ENCODE assay signal across 15 cellular contexts in the genomic region with DNA sequence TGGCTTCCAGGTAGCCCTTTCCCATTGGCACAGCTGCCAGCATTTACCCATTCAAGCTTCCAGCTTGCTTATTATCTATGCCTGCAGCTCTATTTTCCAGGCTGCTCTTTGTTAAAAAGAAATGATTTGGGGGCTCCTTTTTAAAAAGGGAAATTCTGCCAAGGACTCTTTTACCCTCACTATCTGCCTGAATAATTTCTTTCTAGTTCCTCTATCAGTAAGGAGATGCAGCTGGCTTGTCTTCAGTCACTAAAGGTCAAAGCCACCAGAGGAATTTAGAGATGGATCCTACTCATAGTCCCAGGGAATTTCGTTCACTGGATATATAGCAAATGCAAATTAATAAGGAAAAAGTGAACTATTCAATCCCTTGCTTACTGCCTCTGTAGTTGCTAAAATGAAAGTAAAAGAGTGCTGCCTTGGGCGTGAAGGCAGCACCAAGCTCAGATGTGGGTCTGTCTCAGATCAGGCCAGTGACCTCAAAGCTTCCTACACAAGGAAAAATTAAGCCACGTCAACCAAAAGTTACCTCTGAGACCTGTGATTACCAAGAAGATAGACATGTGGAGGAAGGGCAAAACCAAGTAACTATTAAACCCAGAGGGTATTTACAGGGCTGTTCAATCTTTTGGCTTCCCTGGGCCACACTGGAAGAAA. TPM values are rescaled to one million over a fixed set of nuclear protein-coding genes. Genes with fewer than 3 reads are reported as not detected.
DNase-seq lines count a peak whose midpoint lies in the region; ATAC-seq and TF ChIP-seq lines count a peak whose summit lies in the region.
"Had no signal": no experiment of that assay in that cellular context is flagged by ENCODE, and none has a peak within 500 bp of the region (broad histone marks: within the 10 kb centered on the region; RNA-seq: fewer than 3 reads in every experiment).

No MANE protein-coding gene starts in this region.

- H3K4me1 Mint-ChIP-seq in activated naive CD8-positive, alpha-beta T cell treated with anti-CD3 and anti-CD28 coated beads, Interleukin-2, amount 10 ng/mL, durations not matched to agents 7 days and 5 days, result peaks cover 10% of the 10 kb centered on the region
- peaks cover 5 to 7% of the 10 kb centered on the region in 2 donors for H3K4me1 Mint-ChIP-seq in natural killer cell treated with Interleukin-12 subunit alpha and Interleukin-12 subunit beta and Interleukin-15 and Interleukin-18, amount 100 ng/mL, for 72 hours (ENCODE audit: low read depth in 2 of 2)

- H3K27ac Mint-ChIP-seq in activated naive CD8-positive, alpha-beta T cell treated with anti-CD3 and anti-CD28 coated beads, Interleukin-2, amount 10 ng/mL, durations not matched to agents 7 days and 5 days, result peak overlapping the region; percentile 77
- H3K27ac Mint-ChIP-seq in natural killer cell treated with Interleukin-12 subunit alpha and Interleukin-12 subunit beta and Interleukin-15 and Interleukin-18, amount 100 ng/mL, for 72 hours, result peak overlapping the region; percentile 61 to 90
- H3K27ac Mint-ChIP-seq in activated naive CD4-positive, alpha-beta T cell treated with anti-CD3 and anti-CD28 coated beads, Interleukin-2, amount 50 U/mL, for 72 hours, result no peak overlapping the region
- H3K27ac Mint-ChIP-seq: CD4-positive, alpha-beta T cell had no signal

- peak; percentile 88 for ATAC-seq in activated naive CD8-positive, alpha-beta T cell treated with anti-CD3 and anti-CD28 coated beads, Interleukin-2, amount 10 ng/mL, durations not matched to agents 7 days and 5 days (ENCODE audit: low read depth)
- ATAC-seq in natural killer cell treated with Interleukin-12 subunit alpha and Interleukin-12 subunit beta and Interleukin-15 and Interleukin-18, amount 100 ng/mL, for 72 hours, result peak in 1 of 2 donors; percentile 65
- ATAC-seq in activated naive CD4-positive, alpha-beta T cell treated with anti-CD3 and anti-CD28 coated beads, Interleukin-2, amount 50 U/mL, for 72 hours, result no peak
- ATAC-seq: activated T-cell treated with anti-CD3 and anti-CD28 coated beads, Interleukin-2, amount 50 U/mL, for 4 hours had no signal

- TF ChIP-seq CTCF in GM12865 (IDR thresholded peaks at IDR 0.05; ENCODE audit: insufficient read depth, low read depth, low read length, missing control alignments), result no peak

- no peak overlapping the region for H3K4me3 ChIP-seq in GM12865 (ENCODE audit: low read depth, low read length)
- H3K4me3 ChIP-seq in Jurkat, Clone E6-1 (ENCODE audit: low read length), result no peak overlapping the region
- H3K4me3 ChIP-seq: ovary, skin epidermis had no signal

- H3K4me3 Mint-ChIP-seq in activated naive CD8-positive, alpha-beta T cell treated with anti-CD3 and anti-CD28 coated beads, Interleukin-2, amount 10 ng/mL, durations not matched to agents 7 days and 5 days, result peak overlapping the region; percentile 86
- peak overlapping the region; percentile 77 for H3K4me3 Mint-ChIP-seq in natural killer cell treated with Interleukin-12 subunit alpha and Interleukin-12 subunit beta and Interleukin-15 and Interleukin-18, amount 100 ng/mL, for 72 hours
- H3K4me3 Mint-ChIP-seq: activated T-cell treated with anti-CD3 and anti-CD28 coated beads, Interleukin-2, amount 50 U/mL, for 4 hours; CD4-positive, alpha-beta T cell had no signal

- DNase-seq in GM12865 (ENCODE audit: low read depth) (peak; percentile 9), NCI-H1105 (lab: John Stamatoyannopoulos, UW) (no peak), AG08396 (ENCODE audit: low spot score) (no peak)
- peak; percentile 8 for DNase-seq in Jurkat, Clone E6-1 (ENCODE audit: low read depth, low spot score)
- DNase-seq in activated naive CD8-positive, alpha-beta T cell treated with anti-CD3 and anti-CD28 coated beads, Interleukin-2, amount 10 ng/mL, durations not matched to agents 7 days and 5 days, result no peak
- no peak for DNase-seq in natural killer cell treated with Interleukin-12 subunit alpha and Interleukin-12 subunit beta and Interleukin-15 and Interleukin-18, amount 100 ng/mL, for 72 hours (ENCODE audit: low spot score)
- no peak for DNase-seq in activated naive CD4-positive, alpha-beta T cell treated with anti-CD3 and anti-CD28 coated beads, Interleukin-2, amount 50 U/mL, for 72 hours (ENCODE audit: low spot score in 2 of 2)
- DNase-seq: activated T-cell treated with anti-CD3 and anti-CD28 coated beads, Interleukin-2, amount 50 U/mL, for 4 hours; amygdala; CD4-positive, alpha-beta T cell; glutamatergic neuron; NCI-H187; NCI-H510A treated with DMSO at 0.1 percent for 48 hours; ovary had no signal

- H3K27me3 Mint-ChIP-seq in activated naive CD8-positive, alpha-beta T cell treated with anti-CD3 and anti-CD28 coated beads, Interleukin-2, amount 10 ng/mL, durations not matched to agents 7 days and 5 days, result peaks cover 2% of the 10 kb centered on the region
- no peaks in the 10 kb centered on the region for H3K27me3 Mint-ChIP-seq in natural killer cell treated with Interleukin-12 subunit alpha and Interleukin-12 subunit beta and Interleukin-15 and Interleukin-18, amount 100 ng/mL, for 72 hours
- H3K27me3 Mint-ChIP-seq: CD4-positive, alpha-beta T cell had no signal

- H3K36me3 Mint-ChIP-seq in activated naive CD8-positive, alpha-beta T cell treated with anti-CD3 and anti-CD28 coated beads, Interleukin-2, amount 10 ng/mL, durations not matched to agents 7 days and 5 days, result no peaks in the 10 kb centered on the region
- no peaks in the 10 kb centered on the region for H3K36me3 Mint-ChIP-seq in natural killer cell treated with Interleukin-12 subunit alpha and Interleukin-12 subunit beta and Interleukin-15 and Interleukin-18, amount 100 ng/mL, for 72 hours
- no peaks in the 10 kb centered on the region for H3K36me3 Mint-ChIP-seq in activated naive CD4-positive, alpha-beta T cell treated with anti-CD3 and anti-CD28 coated beads, Interleukin-2, amount 50 U/mL, for 72 hours

- H3K9me3 Mint-ChIP-seq in activated naive CD8-positive, alpha-beta T cell treated with anti-CD3 and anti-CD28 coated beads, Interleukin-2, amount 10 ng/mL, durations not matched to agents 7 days and 5 days, result no peaks in the 10 kb centered on the region
- no peaks in the 10 kb centered on the region for H3K9me3 Mint-ChIP-seq in natural killer cell treated with Interleukin-12 subunit alpha and Interleukin-12 subunit beta and Interleukin-15 and Interleukin-18, amount 100 ng/mL, for 72 hours
- no peaks in the 10 kb centered on the region for H3K9me3 Mint-ChIP-seq in activated naive CD4-positive, alpha-beta T cell treated with anti-CD3 and anti-CD28 coated beads, Interleukin-2, amount 50 U/mL, for 72 hours
- H3K9me3 Mint-ChIP-seq: activated T-cell treated with anti-CD3 and anti-CD28 coated beads, Interleukin-2, amount 50 U/mL, for 4 hours; CD4-positive, alpha-beta T cell had no signal

- POLR2A ChIA-PET in activated naive CD8-positive, alpha-beta T cell treated with anti-CD3 and anti-CD28 coated beads, Interleukin-2, amount 10 ng/mL, durations not matched to agents 7 days and 5 days (lab: Charles Lee), result no interaction called here

RNA-seq across cellular contexts. Expression of gene ARSF, which starts 5.1 kb away (rescaled TPM):
- polyA plus RNA-seq in Jurkat, Clone E6-1 (2012; ENCODE audit: insufficient read depth, insufficient read length), result not detected
- total RNA-seq in activated naive CD8-positive, alpha-beta T cell treated with anti-CD3 and anti-CD28 coated beads, Interleukin-2, amount 10 ng/mL, durations not matched to agents 7 days and 5 days, result not detected
- not detected for total RNA-seq in natural killer cell treated with Interleukin-12 subunit alpha and Interleukin-12 subunit beta and Interleukin-15 and Interleukin-18, amount 100 ng/mL, for 72 hours
- not detected for total RNA-seq in activated naive CD4-positive, alpha-beta T cell treated with anti-CD3 and anti-CD28 coated beads, Interleukin-2, amount 50 U/mL, for 72 hours
- total RNA-seq: activated T-cell treated with anti-CD3 and anti-CD28 coated beads, Interleukin-2, amount 50 U/mL, for 4 hours; CD4-positive, alpha-beta T cell; ovary had no signal
- polyA plus RNA-seq: ovary had no signal

RNA-seq across cellular contexts. Expression of gene ARSH, which starts 40.0 kb away (rescaled TPM):
- not detected for polyA plus RNA-seq in Jurkat, Clone E6-1 (2012; ENCODE audit: insufficient read depth, insufficient read length)
- total RNA-seq in activated naive CD8-positive, alpha-beta T cell treated with anti-CD3 and anti-CD28 coated beads, Interleukin-2, amount 10 ng/mL, durations not matched to agents 7 days and 5 days, result not detected
- not detected for total RNA-seq in natural killer cell treated with Interleukin-12 subunit alpha and Interleukin-12 subunit beta and Interleukin-15 and Interleukin-18, amount 100 ng/mL, for 72 hours
- total RNA-seq in activated naive CD4-positive, alpha-beta T cell treated with anti-CD3 and anti-CD28 coated beads, Interleukin-2, amount 50 U/mL, for 72 hours, result not detected
- total RNA-seq: activated T-cell treated with anti-CD3 and anti-CD28 coated beads, Interleukin-2, amount 50 U/mL, for 4 hours; CD4-positive, alpha-beta T cell; ovary had no signal
- polyA plus RNA-seq: ovary had no signal

Comparison
In these comparisons a context has a peak if more than half of its experiments do, and no peak if none do; other contexts are left out.
1. DNase-seq: peak in GM12865 (single experiment) and Jurkat, Clone E6-1 (single experiment); none in activated naive CD8-positive, alpha-beta T cell treated with anti-CD3 and anti-CD28 coated beads, Interleukin-2, amount 10 ng/mL, durations not matched to agents 7 days and 5 days (single experiment), natural killer cell treated with Interleukin-12 subunit alpha and Interleukin-12 subunit beta and Interleukin-15 and Interleukin-18, amount 100 ng/mL, for 72 hours (single experiment), NCI-H1105 (single experiment), AG08396 (single experiment) and activated naive CD4-positive, alpha-beta T cell treated with anti-CD3 and anti-CD28 coated beads, Interleukin-2, amount 50 U/mL, for 72 hours (0 of 2).
2. H3K27ac Mint-ChIP-seq: peak in activated naive CD8-positive, alpha-beta T cell treated with anti-CD3 and anti-CD28 coated beads, Interleukin-2, amount 10 ng/mL, durations not matched to agents 7 days and 5 days (single experiment) and natural killer cell treated with Interleukin-12 subunit alpha and Interleukin-12 subunit beta and Interleukin-15 and Interleukin-18, amount 100 ng/mL, for 72 hours (2 of 2); none in activated naive CD4-positive, alpha-beta T cell treated with anti-CD3 and anti-CD28 coated beads, Interleukin-2, amount 50 U/mL, for 72 hours (0 of 2).